In genomic region chr16:86240716-86241363, GRCh38 we compare ENCODE assay signal across 16 cellular contexts.
DNase-seq lines count a peak whose midpoint lies in the region; ATAC-seq, FAIRE-seq and TF ChIP-seq lines count a peak whose summit lies in the region.
"Had no signal": no experiment of that assay in that cellular context is flagged by ENCODE, and none has a peak within 500 bp of the region (broad histone marks: within the 10 kb centered on the region; RNA-seq: fewer than 3 reads in every experiment).

No MANE protein-coding gene starts in this region.

- H3K27me3 ChIP-seq in HCT116 (ENCODE audit: insufficient read depth, low read length) (peaks cover 48% of the 10 kb centered on the region), smooth muscle cell (ENCODE audit: low read depth) (no peaks in the 10 kb centered on the region), adrenal gland (peaks cover 11% of the 10 kb centered on the region)
- H3K27me3 ChIP-seq: MG63 had no signal

- no peak for TF ChIP-seq POLR2A in HCT116 (IDR thresholded peaks at IDR 0.05; ENCODE audit: borderline replicate concordance, extremely low read depth, insufficient read depth, insufficient read length)
- no peak for TF ChIP-seq POLR2A in adrenal gland (IDR thresholded peaks at IDR 0.05)

- no peak overlapping the region for H2AFZ ChIP-seq in HCT116 (ENCODE audit: low read depth, low read length, poor library complexity, severe bottlenecking)
- H2AFZ ChIP-seq in smooth muscle cell (ENCODE audit: low read depth), result peak overlapping the region; percentile 65

- no peaks in the 10 kb centered on the region for H3K36me3 ChIP-seq in HCT116 (ENCODE audit: control insufficient read depth in 1 of 2, insufficient read depth in 2 of 2, low read length in 2 of 2)
- H3K36me3 ChIP-seq in smooth muscle cell (ENCODE audit: low read depth), result no peaks in the 10 kb centered on the region
- H3K36me3 ChIP-seq in adrenal gland (replicated peaks in 1 of 2), result no peaks in the 10 kb centered on the region
- H3K36me3 ChIP-seq: BE2C, MG63 had no signal

- H3K9me3 ChIP-seq in HCT116 (ENCODE audit: control insufficient read depth in 1 of 2, insufficient read depth in 1 of 2, low read depth in 1 of 2, low read length in 2 of 2), result no peaks in the 10 kb centered on the region
- H3K9me3 ChIP-seq in smooth muscle cell (replicated peaks; ENCODE audit: low read depth), result no peaks in the 10 kb centered on the region
- H3K9me3 ChIP-seq in adrenal gland (replicated peaks in 1 of 3), result no peaks in the 10 kb centered on the region
- H3K9me3 ChIP-seq: BE2C had no signal

- no peak overlapping the region for H3K27ac ChIP-seq in HCT116 (ENCODE audit: low read depth, low read length)
- peak overlapping the region; percentile 2 for H3K27ac ChIP-seq in smooth muscle cell (ENCODE audit: low read depth)
- no peak overlapping the region for H3K27ac ChIP-seq in adrenal gland

- H3K4me1 ChIP-seq in HCT116 (ENCODE audit: control insufficient read depth in 1 of 2, insufficient read depth in 2 of 2, low read length in 2 of 2) (no peaks in the 10 kb centered on the region), smooth muscle cell (ENCODE audit: low read depth) (peaks cover 3% of the 10 kb centered on the region), adrenal gland (replicated peaks in 1 of 2) (no peaks in the 10 kb centered on the region)
- H3K4me1 ChIP-seq: BE2C had no signal

- H3K9ac ChIP-seq in HCT116 (ENCODE audit: low read length), result no peak overlapping the region
- H3K9ac ChIP-seq in smooth muscle cell (ENCODE audit: low read depth), result peak overlapping the region; percentile 18

- RAD21 ChIA-PET in HCT116 (lab: Charles Lee; ENCODE audit: low non-redundant PET in 1 of 2, low total read pairs in 2 of 2, uncharacterized antibody in 2 of 2, unreplicated experiment in 2 of 2), result no interaction called here

- intact Hi-C loops in HCT116 (cut with micrococcal nuclease), result no loop called here
- intact Hi-C loops in adrenal gland (cut with DNase I), result no loop called here

- H3K79me2 ChIP-seq in HCT116 (ENCODE audit: insufficient read depth, low read length) (no peaks in the 10 kb centered on the region), smooth muscle cell (ENCODE audit: low read depth) (no peaks in the 10 kb centered on the region)

- H4K20me1 ChIP-seq in HCT116 (ENCODE audit: insufficient read depth) (no peaks in the 10 kb centered on the region), smooth muscle cell (ENCODE audit: low read depth) (no peaks in the 10 kb centered on the region)

- H3K4me3 ChIP-seq in HCT116 (replicated peaks in 1 of 2; ENCODE audit: low read depth in 1 of 2, low read length in 2 of 2), result no peak overlapping the region
- peak overlapping the region; percentile 34 for H3K4me3 ChIP-seq in smooth muscle cell
- no peak overlapping the region for H3K4me3 ChIP-seq in adrenal gland
- H3K4me3 ChIP-seq: MG63 had no signal

- ATAC-seq in HCT116 (no peak), HG03354 (IDR thresholded peaks at IDR 0.05; ENCODE audit: poor library complexity, severe bottlenecking, unreplicated experiment) (no peak)

- DNase-seq in HCT116 (ENCODE audit: low read depth, low spot score) (no peak), islet precursor cell (peak; percentile 20), smooth muscle cell (lab: John Stamatoyannopoulos, UW; ENCODE audit: unreplicated experiment) (no peak), adrenal gland (no peak), cerebellar cortex (ENCODE audit: low spot score) (no peak)
- DNase-seq: BE2C; CD4-positive, alpha-beta T cell; DMS53; HCEC 1CT; MG63; NCI-H1092; NCI-H146; NCI-H2081 treated with DMSO at 0.1 percent for 48 hours; NCI-H510A treated with DMSO at 0.1 percent for 48 hours had no signal

- peak; percentile 86 for FAIRE-seq in TTC549 (lab: Jason Lieb, UNC)

- no peak for TF ChIP-seq RAD21 in HCT116 (IDR thresholded peaks at IDR 0.05; ENCODE audit: low read depth)

- TF ChIP-seq CTCF in HCT116 (IDR thresholded peaks at IDR 0.05 in 2 of 3, conservative IDR thresholded peaks at IDR 0.05 in 1 of 3; ENCODE audit: borderline replicate concordance in 1 of 3, insufficient read depth in 1 of 3, low read depth in 2 of 3, low read length in 2 of 3) (no peak), smooth muscle cell (IDR thresholded peaks at IDR 0.05; ENCODE audit: borderline replicate concordance, insufficient read depth, poor library complexity, severe bottlenecking) (no peak), adrenal gland (IDR thresholded peaks at IDR 0.05) (no peak)

- no peaks in the 10 kb centered on the region for H3K9me2 ChIP-seq in HCT116 (ENCODE audit: insufficient read depth)

- POLR2A ChIA-PET in HCT116 (lab: Charles Lee), result no interaction called here

- BruUV-seq in HCT116 (replicated peaks; lab: Mats Ljungman, UMichigan), result no TSS peak

- H3K4me2 ChIP-seq in HCT116 (ENCODE audit: low read length), result no peak overlapping the region
- H3K4me2 ChIP-seq in smooth muscle cell, result peak overlapping the region; percentile 73

- CTCF ChIA-PET in HCT116 (lab: Charles Lee), result interaction anchor here (3.1 kb wide), 1 partner anchor 12 kb away, joined by 33 read pairs; no protein-coding TSS in a partner anchor

- WGBS in smooth muscle cell (ENCODE audit: low lambda C conversion rate), result 44% methylated on average over 9 of the region's 9 CpGs
- 37 to 44% (median 42%) methylated on average over 9 of the region's 9 CpGs for WGBS in adrenal gland, 4 donors

- no peaks in the 10 kb centered on the region for H3F3A ChIP-seq in smooth muscle cell (ENCODE audit: low read depth)

TF ChIP-seq in HCT116, 20 proteins besides CTCF, POLR2A, EP300 and RAD21:
- peak; percentile 96; the same call in 1 of the 2 replicates for TF ChIP-seq EZH2phosphoT487 (IDR thresholded peaks at IDR 0.05; ENCODE audit: borderline replicate concordance)
- TF ChIP-seq CEBPB (IDR thresholded peaks at IDR 0.05; ENCODE audit: low read depth), result no peak
TF ChIP-seq in HCT116: peak in this region for 1.
